ENCODE assay signal across 2 cellular contexts in genomic region chr5:151167022-151167421, GRCh38.
TF ChIP-seq lines count a peak whose summit lies in the region.

No MANE protein-coding gene starts in this region.

TF ChIP-seq in HepG2, 621 proteins besides CTCF, POLR2A, EP300 and RAD21:
- TF ChIP-seq ZNF605 (CRISPR knock-in tag; IDR thresholded peaks at IDR 0.05), result peak; percentile 42; the same call in 1 of the 2 replicates
- TF ChIP-seq ESRRA (CRISPR knock-in tag; IDR thresholded peaks at IDR 0.05; ENCODE audit: low read depth), result 0 out of 2 replicates have a peak, but pooled peaks have one; percentile 29
- no peak for TF ChIP-seq TMF1 (CRISPR knock-in tag; IDR thresholded peaks at IDR 0.05; ENCODE audit: low read depth)
- TF ChIP-seq GMEB1 (CRISPR knock-in tag; IDR thresholded peaks at IDR 0.05; ENCODE audit: borderline replicate concordance), result no peak
- TF ChIP-seq SALL2 (CRISPR knock-in tag; IDR thresholded peaks at IDR 0.05), result no peak
- TF ChIP-seq HNF4A (CRISPR knock-in tag; IDR thresholded peaks at IDR 0.05), result peak; percentile 52; the same call in 1 of the 2 replicates
- no peak for TF ChIP-seq MYC (CRISPR knock-in tag; IDR thresholded peaks at IDR 0.05; ENCODE audit: borderline replicate concordance)
- TF ChIP-seq, protein P1, sequence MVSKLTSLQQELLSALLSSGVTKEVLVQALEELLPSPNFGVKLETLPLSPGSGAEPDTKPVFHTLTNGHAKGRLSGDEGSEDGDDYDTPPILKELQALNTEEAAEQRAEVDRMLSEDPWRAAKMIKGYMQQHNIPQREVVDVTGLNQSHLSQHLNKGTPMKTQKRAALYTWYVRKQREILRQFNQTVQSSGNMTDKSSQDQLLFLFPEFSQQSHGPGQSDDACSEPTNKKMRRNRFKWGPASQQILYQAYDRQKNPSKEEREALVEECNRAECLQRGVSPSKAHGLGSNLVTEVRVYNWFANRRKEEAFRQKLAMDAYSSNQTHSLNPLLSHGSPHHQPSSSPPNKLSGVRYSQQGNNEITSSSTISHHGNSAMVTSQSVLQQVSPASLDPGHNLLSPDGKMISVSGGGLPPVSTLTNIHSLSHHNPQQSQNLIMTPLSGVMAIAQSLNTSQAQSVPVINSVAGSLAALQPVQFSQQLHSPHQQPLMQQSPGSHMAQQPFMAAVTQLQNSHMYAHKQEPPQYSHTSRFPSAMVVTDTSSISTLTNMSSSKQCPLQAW (CRISPR knock-in tag; IDR thresholded peaks at IDR 0.05), result 0 out of 2 replicates have a peak, but pooled peaks have one; percentile 18

TF ChIP-seq in H1, 55 proteins besides CTCF, POLR2A, EP300 and RAD21:
- TF ChIP-seq SIRT6 (IDR thresholded peaks at IDR 0.05; ENCODE audit: low read length), result no peak
- TF ChIP-seq CREB1 (IDR thresholded peaks at IDR 0.05), result no peak
- TF ChIP-seq GABPA (IDR thresholded peaks at IDR 0.05; ENCODE audit: borderline replicate concordance, insufficient read depth, low read length), result no peak
- TF ChIP-seq KDM5A (IDR thresholded peaks at IDR 0.05; ENCODE audit: low read length), result no peak
- TF ChIP-seq, protein P2, sequence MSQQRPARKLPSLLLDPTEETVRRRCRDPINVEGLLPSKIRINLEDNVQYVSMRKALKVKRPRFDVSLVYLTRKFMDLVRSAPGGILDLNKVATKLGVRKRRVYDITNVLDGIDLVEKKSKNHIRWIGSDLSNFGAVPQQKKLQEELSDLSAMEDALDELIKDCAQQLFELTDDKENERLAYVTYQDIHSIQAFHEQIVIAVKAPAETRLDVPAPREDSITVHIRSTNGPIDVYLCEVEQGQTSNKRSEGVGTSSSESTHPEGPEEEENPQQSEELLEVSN (IDR thresholded peaks at IDR 0.05), result no peak
- TF ChIP-seq SP2 (IDR thresholded peaks at IDR 0.05; ENCODE audit: low read length), result no peak
- TF ChIP-seq KDM4A (IDR thresholded peaks at IDR 0.05; ENCODE audit: low read depth, low read length, severe bottlenecking), result no peak
- TF ChIP-seq GTF2F1 (IDR thresholded peaks at IDR 0.05; ENCODE audit: borderline replicate concordance, low read depth, low read length), result no peak
- TF ChIP-seq CHD1 (IDR thresholded peaks at IDR 0.05; ENCODE audit: low read depth, low read length), result no peak
- no peak for TF ChIP-seq CTBP2 (IDR thresholded peaks at IDR 0.05; ENCODE audit: borderline replicate concordance, insufficient read depth, insufficient read length, low read length)
- no peak for TF ChIP-seq YY1 (IDR thresholded peaks at IDR 0.05; ENCODE audit: low read depth, low read length)
TF ChIP-seq in H1: peak in this region for 0.
